ENCODE assay signal across 8 cellular contexts in genomic region chr2:46461716-46462171, GRCh38. TPM values are rescaled to one million over a fixed set of nuclear protein-coding genes. Genes with fewer than 3 reads are reported as not detected.
DNase-seq lines count a peak whose midpoint lies in the region; ATAC-seq and TF ChIP-seq lines count a peak whose summit lies in the region.

No MANE protein-coding gene starts in this region.

- no peak overlapping the region for H3K4me3 ChIP-seq in uterus

- peaks cover 2% of the 10 kb centered on the region for H3K27me3 Mint-ChIP-seq in neural crest cell (ENCODE audit: low read depth)

- H3K9me3 Mint-ChIP-seq in neural crest cell: no peaks in the 10 kb centered on the region

- peaks cover 0 to 11% of the 10 kb centered on the region in 2 donors for H3K4me1 ChIP-seq in uterus

- no peaks in the 10 kb centered on the region for H3K27me3 ChIP-seq in uterus

- DNase-seq in UCSD-AML1 (lab: John Stamatoyannopoulos, UW; ENCODE audit: unreplicated experiment) (peak; percentile 63), neural crest cell (ENCODE audit: low read depth, low spot score) (no peak), NCI-H69 (lab: John Stamatoyannopoulos, UW) (no peak), uterus (no peak)
- no peak for DNase-seq in stimulated activated naive CD8-positive, alpha-beta T cell treated with anti-CD3 and anti-CD28 coated beads, Interleukin-15, Interleukin-2, amounts not matched to agents 100 U/mL and 50 U/mL, for 24 hours
- no peak for DNase-seq in stimulated activated naive CD4-positive, alpha-beta T cell treated with Interleukin-2 at 50 U/mL for 16 hours (lab: John Stamatoyannopoulos, UW)

- no peaks in the 10 kb centered on the region for H3K36me3 Mint-ChIP-seq in neural crest cell (ENCODE audit: low read depth)

- peaks cover 9% of the 10 kb centered on the region for H3K4me1 Mint-ChIP-seq in neural crest cell

- no peak overlapping the region for H3K27ac ChIP-seq in uterus

- peak; percentile 52 for ATAC-seq in GM18868 (IDR thresholded peaks at IDR 0.05; ENCODE audit: unreplicated experiment)
- peak; percentile 24 for ATAC-seq in HG03103 (IDR thresholded peaks at IDR 0.05; ENCODE audit: low read depth, unreplicated experiment)
- ATAC-seq in stimulated activated naive CD8-positive, alpha-beta T cell treated with anti-CD3 and anti-CD28 coated beads, Interleukin-15, Interleukin-2, amounts not matched to agents 100 U/mL and 50 U/mL, for 24 hours: no peak

- H3K27ac Mint-ChIP-seq in neural crest cell (ENCODE audit: unreplicated experiment): peak overlapping the region; percentile 4

- intact Hi-C loops in uterus (cut with DNase I; ENCODE audit: low total_unique reads): no loop called here

- H3K4me3 Mint-ChIP-seq in neural crest cell: no peak overlapping the region

- peak; percentile 5 for TF ChIP-seq CTCF in neural crest cell (conservative IDR thresholded peaks at IDR 0.05)
- no peak for TF ChIP-seq CTCF in uterus (IDR thresholded peaks at IDR 0.05)

- no peaks in the 10 kb centered on the region for H3K36me3 ChIP-seq in uterus

- TF ChIP-seq POLR2A in uterus (IDR thresholded peaks at IDR 0.05): no peak

- no peaks in the 10 kb centered on the region for H3K9me3 ChIP-seq in uterus

RNA-seq across cellular contexts. Expression of gene TMEM247, which starts 17.6 kb away (rescaled TPM):
- total RNA-seq in neural crest cell (not detected in 2 replicates), uterus (not detected)
